Comparison of ENCODE assay signal across 8 cellular contexts in genomic region chr19:13784731-13785452, GRCh38. TPM values are rescaled to one million over a fixed set of nuclear protein-coding genes. Genes with fewer than 3 reads are reported as not detected.
DNase-seq lines count a peak whose midpoint lies in the region; ATAC-seq and TF ChIP-seq lines count a peak whose summit lies in the region.

No MANE protein-coding gene starts in this region.

- CTCF ChIA-PET in AG04449 (lab: Yijun Ruan, JAX), result interaction anchor here (0.6 to 9.0 kb wide), 25 partner anchors 11 to 295 kb away, joined by 3 to 138 read pairs (median 4); partner anchors contain the start of genes C19orf53, NANOS3 and ZSWIM4

- no peak for ATAC-seq in GM18511 (IDR thresholded peaks at IDR 0.05; ENCODE audit: unreplicated experiment)

- intact Hi-C loops in ovary (cut with DNase I), result loop anchor here in 3 of 4 donors (2.0 to 5.0 kb wide), 2 partner anchors 77 to 78 kb away; no protein-coding TSS in a partner anchor
- intact Hi-C loops in tibial artery (cut with DNase I; ENCODE audit: low total_unique reads), result loop anchor here (2.0 to 10.0 kb wide), 2 partner anchors 78 to 290 kb away; partner anchors contain the start of gene MISP3

- POLR2A ChIA-PET in AG04449 (lab: Yijun Ruan, JAX), result no interaction called here

- H3K4me3 ChIP-seq in AG04449 (ENCODE audit: low read depth, low read length) (no peak overlapping the region), H7 (ENCODE audit: insufficient read depth, low read depth, low read length) (no peak overlapping the region), Peyer's patch (peak overlapping the region in 1 of 4 donors; percentile 15), fibroblast of villous mesenchyme (ENCODE audit: low read depth, low read length) (no peak overlapping the region), ovary (no peak overlapping the region), tibial artery (no peak overlapping the region)

- TF ChIP-seq POLR2A in Peyer's patch (IDR thresholded peaks at IDR 0.05) (no peak), ovary (IDR thresholded peaks at IDR 0.05) (no peak)

- 31 to 33% (median 32%) methylated on average over 17 of the region's 17 CpGs for WGBS in ovary, 3 donors

- no peaks in the 10 kb centered on the region for H3K27me3 ChIP-seq in H7 (ENCODE audit: control insufficient read depth, insufficient read depth, low read length)
- H3K27me3 ChIP-seq in Peyer's patch, result no peaks in the 10 kb centered on the region
- H3K27me3 ChIP-seq in ovary, result no peaks in the 10 kb centered on the region
- no peaks in the 10 kb centered on the region for H3K27me3 ChIP-seq in tibial artery

- TF ChIP-seq EP300 in ovary (IDR thresholded peaks at IDR 0.05), result no peak

- TF ChIP-seq CTCF in AG04449 (IDR thresholded peaks at IDR 0.05; ENCODE audit: insufficient read depth, low read length, missing control alignments) (peak; percentile 78), Peyer's patch (IDR thresholded peaks at IDR 0.05) (peak; percentile 41 to 71 (median 70)), fibroblast of villous mesenchyme (IDR thresholded peaks at IDR 0.05; ENCODE audit: insufficient read depth, low read depth, low read length) (peak; percentile 76), ovary (IDR thresholded peaks at IDR 0.05) (peak in 1 of 3 donors; percentile 39), tibial artery (IDR thresholded peaks at IDR 0.05) (peak; percentile 69 to 72)

- H3K27ac ChIP-seq in Peyer's patch, result peak overlapping the region in 1 of 4 donors; percentile 47
- H3K27ac ChIP-seq in ovary, result no peak overlapping the region
- peak overlapping the region; percentile 63 to 92 for H3K27ac ChIP-seq in tibial artery

- peaks cover 0 to 36% (median 22%) of the 10 kb centered on the region in 4 donors for H3K4me1 ChIP-seq in Peyer's patch
- peaks cover 3% of the 10 kb centered on the region for H3K4me1 ChIP-seq in ovary (ENCODE audit: insufficient read depth)
- H3K4me1 ChIP-seq in tibial artery, result peaks cover 5 to 63% (median 37%) of the 10 kb centered on the region in 4 donors

- H3K36me3 ChIP-seq in H7 (replicated peaks; ENCODE audit: control insufficient read depth, insufficient read depth, low read length) (no peaks in the 10 kb centered on the region), Peyer's patch (no peaks in the 10 kb centered on the region), ovary (no peaks in the 10 kb centered on the region), tibial artery (peaks cover 0 to 1% (median under 1%) of the 10 kb centered on the region in 3 donors)

- H3K9me3 ChIP-seq in Peyer's patch (no peaks in the 10 kb centered on the region), ovary (no peaks in the 10 kb centered on the region), tibial artery (no peaks in the 10 kb centered on the region)

- no peak for DNase-seq in AG04449 (ENCODE audit: low read depth, low spot score)
- DNase-seq in H7, result peak; percentile 89
- DNase-seq in Peyer's patch, result peak; percentile 71 to 88 (median 83)
- DNase-seq in activated T-helper 9 cell treated with anti-CD3 and anti-CD28 coated beads, Interleukin-2, amount 50 U/mL, for 16 hours (ENCODE audit: low read depth), result peak; percentile 51
- DNase-seq in fibroblast of villous mesenchyme (ENCODE audit: low read depth), result peak; percentile 78
- peak; percentile 62 to 84 (median 75) for DNase-seq in ovary
- peak; percentile 72 to 91 for DNase-seq in tibial artery

RNA-seq across cellular contexts. Expression of gene ZSWIM4, which starts 10.4 kb away (rescaled TPM):
- 18.3 and 21.5 TPM in 2 replicates for total RNA-seq in H7 (2014; rRNA removed; shearing (Covaris generic))
- total RNA-seq in Peyer's patch, result 1 to 10 TPM; 1.6 to 9.1 (median 5.8) TPM
- total RNA-seq in fibroblast of villous mesenchyme, result 12.1 and 13.2 TPM in 2 replicates
- total RNA-seq in ovary, result 1 to 10 TPM; 2.6 to 7.9 (median 4.6) TPM
- 1 to 10 TPM; 1.2 to 3.8 TPM for polyA plus RNA-seq in ovary

RNA-seq across cellular contexts. Expression of gene C19orf53, which starts 10.6 kb away (rescaled TPM):
- total RNA-seq in H7 (2014; rRNA removed; shearing (Covaris generic)), result 91.5 and 120 TPM in 2 replicates
- 100 to 1,000 TPM in 1 of 4 donors, 10 to 100 TPM in 3; 71.3 to 148 (median 84.3) TPM for total RNA-seq in Peyer's patch
- total RNA-seq in fibroblast of villous mesenchyme, result 37.6 and 63.1 TPM in 2 replicates
- total RNA-seq in ovary, result 100 to 1,000 TPM in 2 of 7 donors, 10 to 100 TPM in 5; 76.4 to 298 (median 91.3) TPM
- polyA plus RNA-seq in ovary, result 100 to 1,000 TPM in 1 of 2 donors, 10 to 100 TPM in 1; 62.5 to 156 TPM

RNA-seq across cellular contexts. Expression of gene MRI1, which starts 20.6 kb away (rescaled TPM):
- 51.3 and 54.9 TPM in 2 replicates for total RNA-seq in H7 (2014; rRNA removed; shearing (Covaris generic))
- total RNA-seq in Peyer's patch, result 100 to 1,000 TPM in 2 of 4 donors, 10 to 100 TPM in 2; 59.2 to 126 (median 95.7) TPM
- total RNA-seq in fibroblast of villous mesenchyme, result 27.2 and 44.1 TPM in 2 replicates
- 10 to 100 TPM; 27.5 to 52.6 (median 43.1) TPM for total RNA-seq in ovary
- polyA plus RNA-seq in ovary, result 10 to 100 TPM; 13.9 to 34.2 TPM

Comparison
In these comparisons a context has a peak if more than half of its experiments do, and no peak if none do; other contexts are left out.
1. H3K27ac ChIP-seq: peak in tibial artery (2 of 2); none in ovary (0 of 2).